1 cellular context compared by ENCODE assay signal in the genomic region with DNA sequence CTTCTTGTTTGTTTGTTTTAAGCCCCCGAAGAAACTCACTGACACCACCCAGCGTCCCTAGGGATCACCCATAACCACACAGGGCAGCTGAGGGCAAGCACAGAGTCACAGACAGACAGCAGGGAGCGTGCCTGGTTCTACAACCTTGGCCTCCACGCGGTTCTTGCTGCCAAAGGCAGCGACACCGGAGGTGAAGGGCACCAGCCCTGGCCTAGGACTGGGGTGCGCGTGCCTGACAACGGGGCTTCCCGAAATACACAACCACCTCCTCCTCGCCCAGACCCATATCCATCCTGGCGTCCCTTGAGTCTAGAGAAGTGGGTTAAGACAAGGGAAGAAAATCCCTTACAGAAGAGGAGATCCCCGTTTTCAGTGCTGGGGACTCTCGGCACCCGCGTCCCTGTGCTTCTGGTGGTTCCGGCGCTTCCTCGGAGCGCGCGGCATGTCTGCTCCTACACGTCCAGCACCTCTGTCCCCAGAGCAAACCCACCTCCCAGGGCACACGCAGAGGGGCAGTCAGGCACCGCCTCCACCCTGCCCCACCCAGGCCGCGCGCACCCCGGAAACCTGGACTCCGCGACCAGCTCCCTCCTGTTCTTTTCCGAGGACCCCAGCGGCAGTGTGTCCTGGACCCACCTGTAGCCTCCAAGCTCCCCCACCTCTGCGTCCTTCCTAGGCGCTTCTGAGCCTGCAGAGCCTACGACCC.
TF ChIP-seq lines count a peak whose summit lies in the region.

No MANE protein-coding gene starts in this region.

TF ChIP-seq in H1, 55 proteins besides CTCF, POLR2A, EP300 and RAD21:
- TF ChIP-seq SIRT6 (IDR thresholded peaks at IDR 0.05; ENCODE audit: low read length) (no peak), POLR2AphosphoS5 (IDR thresholded peaks at IDR 0.05; ENCODE audit: low read depth, low read length) (no peak), SUZ12 (IDR thresholded peaks at IDR 0.05; ENCODE audit: low read length) (peak; percentile 57; the same call in 1 of the 2 replicates), CHD2 (IDR thresholded peaks at IDR 0.05; ENCODE audit: low read length) (no peak), EZH2 (IDR thresholded peaks at IDR 0.05; ENCODE audit: low read depth, low read length, severe bottlenecking) (peak; percentile 26), RBBP5 (IDR thresholded peaks at IDR 0.05; ENCODE audit: borderline replicate concordance, low read depth, low read length) (0 out of 2 replicates have a peak, but pooled peaks have one; percentile 49)
- TF ChIP-seq, protein P1, sequence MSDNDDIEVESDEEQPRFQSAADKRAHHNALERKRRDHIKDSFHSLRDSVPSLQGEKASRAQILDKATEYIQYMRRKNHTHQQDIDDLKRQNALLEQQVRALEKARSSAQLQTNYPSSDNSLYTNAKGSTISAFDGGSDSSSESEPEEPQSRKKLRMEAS (IDR thresholded peaks at IDR 0.05) = peak; percentile 65
TF ChIP-seq in H1: peak in this region for 4.
